In the genomic region with DNA sequence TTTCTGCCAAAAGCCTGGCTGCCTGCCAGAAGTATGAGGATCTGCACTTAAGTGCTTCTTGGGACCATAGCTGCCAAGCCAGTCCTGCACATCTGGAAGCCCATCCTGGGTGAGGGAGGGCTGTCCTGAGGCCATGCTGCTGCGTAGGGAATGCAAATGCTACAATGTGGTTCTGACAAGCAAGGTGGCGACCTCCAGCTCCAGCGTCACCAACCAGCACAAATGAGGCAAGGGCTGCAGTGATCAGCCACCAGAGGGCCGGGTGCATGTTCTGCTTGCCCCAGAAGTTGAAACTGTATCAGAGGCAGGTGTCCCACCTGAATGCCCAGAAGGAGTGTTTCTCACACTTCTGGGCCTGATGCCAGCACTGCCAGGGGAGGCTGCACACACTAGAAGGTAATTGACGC, we compare ENCODE assay signal across 8 cellular contexts.
A peak's percentile ranks its signal among the peaks of the same experiment; 100 is the strongest.
DNase-seq lines count a peak whose midpoint lies in the region; ATAC-seq and TF ChIP-seq lines count a peak whose summit lies in the region.

No MANE protein-coding gene starts in this region.

- DNase-seq in GM12864 (ENCODE audit: low read depth) (no peak), NAMALWA (ENCODE audit: low spot score) (peak; percentile 56), brain microvascular endothelial cell (no peak), cortex of kidney (lab: John Stamatoyannopoulos, UW) (no peak), AG08396 (ENCODE audit: low spot score) (no peak), SIG-M5 (lab: John Stamatoyannopoulos, UW) (no peak), foreskin fibroblast (no peak)

- in situ Hi-C loops in brain microvascular endothelial cell (cut with HindIII; ENCODE audit: low pct_ligation_motif_present, low sequenced_read_pairs): no loop called here

- H3K27ac ChIP-seq in brain microvascular endothelial cell: no peak overlapping the region

- ATAC-seq in GM21576 (IDR thresholded peaks at IDR 0.05; ENCODE audit: unreplicated experiment): peak; percentile 58

- H3K27me3 ChIP-seq in brain microvascular endothelial cell (replicated peaks): no peaks in the 10 kb centered on the region

- no peak overlapping the region for H3K4me3 ChIP-seq in GM12864 (ENCODE audit: low read depth, low read length)
- H3K4me3 ChIP-seq in brain microvascular endothelial cell (ENCODE audit: low read depth, low read length): no peak overlapping the region
- H3K4me3 ChIP-seq in foreskin fibroblast (ENCODE audit: low read depth in 1 of 2, low read length in 2 of 2): no peak overlapping the region

- no peaks in the 10 kb centered on the region for H3K36me3 ChIP-seq in brain microvascular endothelial cell (replicated peaks)

- TF ChIP-seq CTCF in GM12864 (IDR thresholded peaks at IDR 0.05; ENCODE audit: low read depth, low read length, missing control alignments) (peak; percentile 65), brain microvascular endothelial cell (IDR thresholded peaks at IDR 0.05; ENCODE audit: low read depth, low read length, missing control alignments) (peak; percentile 49), foreskin fibroblast (IDR thresholded peaks at IDR 0.05; ENCODE audit: low read depth, low read length) (no peak)
